In genomic region chr1:203216274-203217138, GRCh38 we compare ENCODE assay signal across 9 cellular contexts. TPM values are rescaled to one million over a fixed set of nuclear protein-coding genes. Genes with fewer than 3 reads are reported as not detected.
DNase-seq lines count a peak whose midpoint lies in the region; ATAC-seq and TF ChIP-seq lines count a peak whose summit lies in the region.
"Had no signal": no experiment of that assay in that cellular context is flagged by ENCODE, and none has a peak within 500 bp of the region (broad histone marks: within the 10 kb centered on the region; RNA-seq: fewer than 3 reads in every experiment).

No MANE protein-coding gene starts in this region.

- H3K9me3 Mint-ChIP-seq in activated B cell treated with CpG ODN at 0.5 μM for 24 hours = no peaks in the 10 kb centered on the region
- no peaks in the 10 kb centered on the region for H3K9me3 Mint-ChIP-seq in central memory CD8-positive, alpha-beta T cell
- H3K9me3 Mint-ChIP-seq: stimulated activated naive CD8-positive, alpha-beta T cell treated with anti-CD3 and anti-CD28 coated beads, Interleukin-15, Interleukin-2, amounts not matched to agents 100 ng/mL and 50 ng/mL, for 24 hours had no signal

- peaks cover 15% of the 10 kb centered on the region for H3K27me3 Mint-ChIP-seq in activated B cell treated with CpG ODN at 0.5 μM for 24 hours
- peaks cover 35% of the 10 kb centered on the region for H3K27me3 Mint-ChIP-seq in central memory CD8-positive, alpha-beta T cell

- H3K36me3 Mint-ChIP-seq in activated B cell treated with CpG ODN at 0.5 μM for 24 hours (ENCODE audit: low read depth) = no peaks in the 10 kb centered on the region
- H3K36me3 Mint-ChIP-seq in central memory CD8-positive, alpha-beta T cell (ENCODE audit: insufficient read depth) = no peaks in the 10 kb centered on the region

- POLR2A ChIA-PET in activated B cell treated with CpG ODN at 0.5 μM for 24 hours (lab: Charles Lee) = no interaction called here

- DNase-seq in ACHN (peak; percentile 77), GM19240 (ENCODE audit: insufficient read length, low spot score) (peak; percentile 43), NCI-H2227 (lab: John Stamatoyannopoulos, UW; ENCODE audit: unreplicated experiment) (peak; percentile 89), activated B cell treated with CpG ODN at 0.5 μM for 24 hours (no peak), kidney glomerular epithelial cell (lab: John Stamatoyannopoulos, UW) (peak; percentile 78)
- peak; percentile 26 to 32 for DNase-seq in central memory CD8-positive, alpha-beta T cell (ENCODE audit: low spot score in 2 of 2)
- DNase-seq in stimulated activated CD4-positive, alpha-beta T cell treated with anti-CD3 and anti-CD28 coated beads, Interleukin-4, amount 100 ng/mL, for 24 hours = peak; percentile 65

- peaks cover 4% of the 10 kb centered on the region for H3K4me1 Mint-ChIP-seq in activated B cell treated with CpG ODN at 0.5 μM for 24 hours
- H3K4me1 Mint-ChIP-seq in central memory CD8-positive, alpha-beta T cell = peaks cover 7% of the 10 kb centered on the region

- in situ Hi-C loops in ACHN (cut with HindIII; ENCODE audit: low pct_ligation_motif_present, low pct_unique_long_range_greater_than_20kb, low sequenced_read_pairs) = loop anchor here (10.0 to 25.0 kb wide), 2 partner anchors 92 to 179 kb away; partner anchors contain the start of genes ADORA1 and PPFIA4

- peak; percentile 42 for TF ChIP-seq CTCF in activated B cell treated with CpG ODN at 0.5 μM for 24 hours (IDR thresholded peaks at IDR 0.05)

- H3K27ac Mint-ChIP-seq in activated B cell treated with CpG ODN at 0.5 μM for 24 hours = no peak overlapping the region
- H3K27ac Mint-ChIP-seq in central memory CD8-positive, alpha-beta T cell (ENCODE audit: low read depth) = no peak overlapping the region
- H3K27ac Mint-ChIP-seq: stimulated activated naive CD8-positive, alpha-beta T cell treated with anti-CD3 and anti-CD28 coated beads, Interleukin-15, Interleukin-2, amounts not matched to agents 100 ng/mL and 50 ng/mL, for 24 hours had no signal

- intact Hi-C loops in activated B cell treated with CpG ODN at 0.5 μM for 24 hours (cut with micrococcal nuclease) = loop anchor here (1.0 kb wide), 2 partner anchors 50 to 98 kb away; no protein-coding TSS in a partner anchor

- CTCF ChIA-PET in activated B cell treated with CpG ODN at 0.5 μM for 24 hours (lab: Charles Lee) = interaction anchor here (0.6 to 5.3 kb wide), 13 partner anchors 8 to 186 kb away, joined by 3 to 81 read pairs (median 3); no protein-coding TSS in a partner anchor

- no peak overlapping the region for H3K4me3 Mint-ChIP-seq in activated B cell treated with CpG ODN at 0.5 μM for 24 hours
- no peak overlapping the region for H3K4me3 Mint-ChIP-seq in central memory CD8-positive, alpha-beta T cell
- H3K4me3 Mint-ChIP-seq: stimulated activated naive CD8-positive, alpha-beta T cell treated with anti-CD3 and anti-CD28 coated beads, Interleukin-15, Interleukin-2, amounts not matched to agents 100 ng/mL and 50 ng/mL, for 24 hours had no signal

- ATAC-seq in activated B cell treated with CpG ODN at 0.5 μM for 24 hours (ENCODE audit: low read depth) (no peak), GM21529 (IDR thresholded peaks at IDR 0.05; ENCODE audit: unreplicated experiment) (no peak)
- peak; percentile 36 for ATAC-seq in central memory CD8-positive, alpha-beta T cell (replicated peaks; ENCODE audit: extremely low read depth, poor library complexity, severe bottlenecking)

RNA-seq across cellular contexts. Expression of gene CHIT1, which starts 13.0 kb away (rescaled TPM):
- total RNA-seq in activated B cell treated with CpG ODN at 0.5 μM for 24 hours = 6.5 and 6.6 TPM in 2 replicates

RNA-seq across cellular contexts. Expression of gene CHI3L1, which starts 30.0 kb away (rescaled TPM):
- total RNA-seq in activated B cell treated with CpG ODN at 0.5 μM for 24 hours = 0.38 TPM in 1 of 2 replicates, not detected in the other

RNA-seq across cellular contexts. Expression of gene MYBPH, which starts 40.9 kb away (rescaled TPM):
- total RNA-seq in activated B cell treated with CpG ODN at 0.5 μM for 24 hours = not detected in 2 replicates
